ENCODE assay signal across 1 cellular context in genomic region chr16:30921748-30922419, GRCh38.
TF ChIP-seq lines count a peak whose summit lies in the region.

No MANE protein-coding gene starts in this region.

TF ChIP-seq in K562, 482 proteins besides CTCF, POLR2A, EP300 and RAD21 (continued from another document and continues in another):
- TF ChIP-seq RREB1 (CRISPR knock-in tag; IDR thresholded peaks at IDR 0.05) (0 out of 2 replicates have a peak, but pooled peaks have one; percentile 31), ZNF212 (CRISPR knock-in tag; IDR thresholded peaks at IDR 0.05) (0 out of 2 replicates have a peak, but pooled peaks have one; percentile 12), DACH1 (IDR thresholded peaks at IDR 0.05; ENCODE audit: partially characterized antibody) (no peak), PRPF4 (IDR thresholded peaks at IDR 0.05; ENCODE audit: insufficient read depth, low read depth, low read length, poor library complexity, severe bottlenecking) (no peak), SIN3B (IDR thresholded peaks at IDR 0.05; ENCODE audit: low read depth) (no peak), RBFOX2 (IDR thresholded peaks at IDR 0.05; ENCODE audit: low read depth, low read length) (no peak), ZNF57 (CRISPR knock-in tag; IDR thresholded peaks at IDR 0.05) (no peak), AFF4 (CRISPR knock-in tag; IDR thresholded peaks at IDR 0.05) (peak; percentile 79; the same call in 1 of the 2 replicates), NFRKB (IDR thresholded peaks at IDR 0.05; ENCODE audit: low read depth) (no peak), ZNF197 (CRISPR knock-in tag; IDR thresholded peaks at IDR 0.05; ENCODE audit: low read depth) (no peak), PHTF2 (CRISPR knock-in tag; IDR thresholded peaks at IDR 0.05) (no peak), ZNF175 (CRISPR knock-in tag; IDR thresholded peaks at IDR 0.05; ENCODE audit: low read depth) (no peak), MYNN (IDR thresholded peaks at IDR 0.05) (peak; percentile 39; the same call in 1 of the 2 replicates), MYNN (CRISPR knock-in tag; IDR thresholded peaks at IDR 0.05) (no peak), ZNF785 (CRISPR knock-in tag; IDR thresholded peaks at IDR 0.05) (no peak), STAG1 (CRISPR knock-in tag; IDR thresholded peaks at IDR 0.05; ENCODE audit: borderline replicate concordance) (peak; percentile 81; the same call in 1 of the 2 replicates), NCOA4 (IDR thresholded peaks at IDR 0.05; ENCODE audit: partially characterized antibody) (no peak), ZNF384 (IDR thresholded peaks at IDR 0.05; ENCODE audit: low read depth, low read length) (no peak), FOXK1 (CRISPR knock-in tag; IDR thresholded peaks at IDR 0.05; ENCODE audit: borderline replicate concordance) (peak; percentile 15; the same call in 1 of the 2 replicates), ZNF408 (CRISPR knock-in tag; IDR thresholded peaks at IDR 0.05; ENCODE audit: low read depth) (0 out of 2 replicates have a peak, but pooled peaks have one; percentile 34), JUND (IDR thresholded peaks at IDR 0.05; ENCODE audit: borderline replicate concordance, low read depth, low read length) (no peak), JUND (tag; IDR thresholded peaks at IDR 0.05; ENCODE audit: borderline replicate concordance, low read depth, low read length) (peak; percentile 25; the same call in 1 of the 3 replicates), RCOR1 (IDR thresholded peaks at IDR 0.05; ENCODE audit: borderline replicate concordance in 1 of 2, low read depth in 2 of 2, low read length in 2 of 2) (peak in 1 of 2 experiments; percentile 39; a peak in 1 of 4 replicates), CC2D1A (IDR thresholded peaks at IDR 0.05) (peak; percentile 56), TSHZ1 (CRISPR knock-in tag; IDR thresholded peaks at IDR 0.05) (no peak), RBM14 (IDR thresholded peaks at IDR 0.05; ENCODE audit: borderline replicate concordance, insufficient read depth, low read depth, low read length) (no peak), ILF3 (IDR thresholded peaks at IDR 0.05; ENCODE audit: borderline replicate concordance) (no peak), SMARCE1 (IDR thresholded peaks at IDR 0.05) (0 out of 2 replicates have a peak, but pooled peaks have one; percentile 63), NBN (IDR thresholded peaks at IDR 0.05; ENCODE audit: low read depth) (peak; percentile 16; the same call in 1 of the 2 replicates), ESRRA (IDR thresholded peaks at IDR 0.05; ENCODE audit: borderline replicate concordance, low read depth) (peak; percentile 31; the same call in 1 of the 2 replicates)
- TF ChIP-seq, protein P1, sequence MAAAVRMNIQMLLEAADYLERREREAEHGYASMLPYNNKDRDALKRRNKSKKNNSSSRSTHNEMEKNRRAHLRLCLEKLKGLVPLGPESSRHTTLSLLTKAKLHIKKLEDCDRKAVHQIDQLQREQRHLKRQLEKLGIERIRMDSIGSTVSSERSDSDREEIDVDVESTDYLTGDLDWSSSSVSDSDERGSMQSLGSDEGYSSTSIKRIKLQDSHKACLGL (CRISPR knock-in tag; IDR thresholded peaks at IDR 0.05; ENCODE audit: borderline replicate concordance, poor library complexity, severe bottlenecking), result no peak
- TF ChIP-seq, protein P2, sequence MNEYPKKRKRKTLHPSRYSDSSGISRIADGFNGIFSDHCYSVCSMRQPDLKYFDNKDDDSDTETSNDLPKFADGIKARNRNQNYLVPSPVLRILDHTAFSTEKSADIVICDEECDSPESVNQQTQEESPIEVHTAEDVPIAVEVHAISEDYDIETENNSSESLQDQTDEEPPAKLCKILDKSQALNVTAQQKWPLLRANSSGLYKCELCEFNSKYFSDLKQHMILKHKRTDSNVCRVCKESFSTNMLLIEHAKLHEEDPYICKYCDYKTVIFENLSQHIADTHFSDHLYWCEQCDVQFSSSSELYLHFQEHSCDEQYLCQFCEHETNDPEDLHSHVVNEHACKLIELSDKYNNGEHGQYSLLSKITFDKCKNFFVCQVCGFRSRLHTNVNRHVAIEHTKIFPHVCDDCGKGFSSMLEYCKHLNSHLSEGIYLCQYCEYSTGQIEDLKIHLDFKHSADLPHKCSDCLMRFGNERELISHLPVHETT (CRISPR knock-in tag; conservative IDR thresholded peaks at IDR 0.05 in 1 of 2, IDR thresholded peaks at IDR 0.05 in 1 of 2), result no peak
- TF ChIP-seq, protein P3, sequence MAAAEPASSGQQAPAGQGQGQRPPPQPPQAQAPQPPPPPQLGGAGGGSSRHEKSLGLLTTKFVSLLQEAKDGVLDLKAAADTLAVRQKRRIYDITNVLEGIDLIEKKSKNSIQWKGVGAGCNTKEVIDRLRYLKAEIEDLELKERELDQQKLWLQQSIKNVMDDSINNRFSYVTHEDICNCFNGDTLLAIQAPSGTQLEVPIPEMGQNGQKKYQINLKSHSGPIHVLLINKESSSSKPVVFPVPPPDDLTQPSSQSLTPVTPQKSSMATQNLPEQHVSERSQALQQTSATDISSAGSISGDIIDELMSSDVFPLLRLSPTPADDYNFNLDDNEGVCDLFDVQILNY (CRISPR knock-in tag; IDR thresholded peaks at IDR 0.05), result no peak
- TF ChIP-seq, protein P4, sequence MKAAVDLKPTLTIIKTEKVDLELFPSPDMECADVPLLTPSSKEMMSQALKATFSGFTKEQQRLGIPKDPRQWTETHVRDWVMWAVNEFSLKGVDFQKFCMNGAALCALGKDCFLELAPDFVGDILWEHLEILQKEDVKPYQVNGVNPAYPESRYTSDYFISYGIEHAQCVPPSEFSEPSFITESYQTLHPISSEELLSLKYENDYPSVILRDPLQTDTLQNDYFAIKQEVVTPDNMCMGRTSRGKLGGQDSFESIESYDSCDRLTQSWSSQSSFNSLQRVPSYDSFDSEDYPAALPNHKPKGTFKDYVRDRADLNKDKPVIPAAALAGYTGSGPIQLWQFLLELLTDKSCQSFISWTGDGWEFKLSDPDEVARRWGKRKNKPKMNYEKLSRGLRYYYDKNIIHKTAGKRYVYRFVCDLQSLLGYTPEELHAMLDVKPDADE (conservative IDR thresholded peaks at IDR 0.05; ENCODE audit: control insufficient read depth, low read depth, low read length), result no peak
- TF ChIP-seq, protein P5, sequence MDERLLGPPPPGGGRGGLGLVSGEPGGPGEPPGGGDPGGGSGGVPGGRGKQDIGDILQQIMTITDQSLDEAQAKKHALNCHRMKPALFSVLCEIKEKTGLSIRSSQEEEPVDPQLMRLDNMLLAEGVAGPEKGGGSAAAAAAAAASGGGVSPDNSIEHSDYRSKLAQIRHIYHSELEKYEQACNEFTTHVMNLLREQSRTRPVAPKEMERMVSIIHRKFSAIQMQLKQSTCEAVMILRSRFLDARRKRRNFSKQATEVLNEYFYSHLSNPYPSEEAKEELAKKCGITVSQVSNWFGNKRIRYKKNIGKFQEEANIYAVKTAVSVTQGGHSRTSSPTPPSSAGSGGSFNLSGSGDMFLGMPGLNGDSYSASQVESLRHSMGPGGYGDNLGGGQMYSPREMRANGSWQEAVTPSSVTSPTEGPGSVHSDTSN (CRISPR knock-in tag; IDR thresholded peaks at IDR 0.05; ENCODE audit: low read depth), result no peak
- TF ChIP-seq, protein P5 (tag; conservative IDR thresholded peaks at IDR 0.05; ENCODE audit: low read depth), result no peak
